In the genomic region with DNA sequence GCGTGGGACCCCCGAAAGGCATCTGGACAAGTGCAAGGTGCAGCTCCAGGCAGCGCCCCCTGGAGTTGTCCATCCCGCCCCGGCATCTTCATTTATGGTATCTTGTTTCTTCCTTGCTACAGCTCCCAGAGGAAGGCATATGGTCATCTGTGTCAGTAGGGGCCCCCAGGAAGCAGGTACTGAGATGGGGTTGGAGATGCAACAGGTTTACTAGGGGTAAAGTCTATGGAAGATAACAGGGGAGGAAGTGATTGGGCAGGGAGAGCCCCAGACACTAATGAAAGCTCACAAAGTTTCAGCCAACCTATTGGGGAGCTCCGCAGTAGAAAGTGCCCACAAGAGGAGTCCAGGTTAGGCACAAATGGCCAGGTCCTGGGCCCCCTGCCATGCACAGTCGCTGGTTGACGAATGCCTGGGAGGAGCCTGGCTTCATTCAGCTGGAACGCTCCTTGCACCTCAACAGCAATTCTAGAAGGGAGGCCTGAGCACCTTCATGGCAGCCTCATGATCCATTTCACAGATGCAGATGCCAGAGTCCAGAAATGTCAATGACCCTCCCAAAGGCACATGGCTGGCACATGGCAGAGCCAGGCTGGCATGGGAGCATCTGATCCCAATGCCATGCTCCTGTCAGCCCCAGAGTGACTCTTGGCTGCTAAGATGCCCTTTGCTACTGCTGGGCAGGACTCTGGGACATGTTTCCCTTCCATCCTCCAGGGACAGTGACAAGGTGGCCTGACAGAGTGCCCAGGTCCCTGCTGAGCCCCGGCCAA, we compare ENCODE assay signal across 29 cellular contexts.
"Had no signal": no experiment of that assay in that cellular context is flagged by ENCODE, and none has a peak within 500 bp of the region (broad histone marks: within the 10 kb centered on the region; RNA-seq: fewer than 3 reads in every experiment).

No MANE protein-coding gene starts in this region.

- H3K36me3 ChIP-seq: left lung, neural progenitor cell, pancreas, prostate gland, stomach, thyroid gland, transverse colon, upper lobe of left lung, vagina had no signal

- H3K9me3 ChIP-seq: left lung, pancreas, prostate gland, testis, thyroid gland, transverse colon, upper lobe of left lung, vagina had no signal

- H3K4me2 ChIP-seq: neural progenitor cell had no signal

- H3K27me3 ChIP-seq: neural progenitor cell, pancreas, testis, thyroid gland, upper lobe of left lung, vagina had no signal

- ATAC-seq: left colon; left lung; natural killer cell; pancreas; sciatic nerve; stimulated activated naive B cell treated with anti-CD40 and anti-IgM and Interleukin-4, amounts not matched to agents 10 μg/mL and 1 μg/mL and 100 μg/mL, for 72 hours; stimulated activated naive CD8-positive, alpha-beta T cell treated with anti-CD3 and anti-CD28 coated beads, Interleukin-15, Interleukin-2, amounts not matched to agents 100 U/mL and 50 U/mL, for 24 hours had no signal

- FAIRE-seq: islet of Langerhans, kidney, pancreas had no signal

- H3K4me1 ChIP-seq: left lung, neural progenitor cell, pancreas, prostate gland, stomach, testis, thyroid gland, transverse colon, upper lobe of left lung, vagina had no signal

- H3K4me3 ChIP-seq: left lung, lung, neural progenitor cell, pancreas, prostate gland, skin epidermis, stomach, testis, thyroid gland, transverse colon, upper lobe of left lung, vagina had no signal

- H2AFZ ChIP-seq: neural progenitor cell had no signal

- H3K9ac ChIP-seq: neural progenitor cell had no signal

- H3K27ac ChIP-seq: left lung, neural progenitor cell, pancreas, prostate gland, skin epidermis, stomach, testis, thyroid gland, transverse colon, upper lobe of left lung, vagina had no signal

- DNase-seq: hippocampal formation; immature natural killer cell; left colon; left lung; mesendoderm; naive B cell; natural killer cell; nephron progenitor cell; pancreas; retina; stimulated activated CD4-positive, alpha-beta T cell treated with anti-CD3 and anti-CD28 coated beads, Interleukin-12 subunit alpha, Interleukin-12 subunit beta, amount 100 ng/mL, for 4 hours; stimulated activated CD4-positive, alpha-beta T cell treated with anti-CD3 and anti-CD28 coated beads, Interleukin-15, amount 100 ng/mL, for 24 hours; stimulated activated CD4-positive, alpha-beta T cell treated with anti-CD3 and anti-CD28 coated beads, Interleukin-2, amount 100 ng/mL, for 24 hours; stimulated activated CD4-positive, alpha-beta T cell treated with anti-CD3 and anti-CD28 coated beads, Interleukin-4, amount 100 ng/mL, for 1 hour; stimulated activated naive B cell treated with anti-CD40 and anti-IgM and Interleukin-4, amounts not matched to agents 10 μg/mL and 1 μg/mL and 100 μg/mL, for 72 hours; stimulated activated naive CD8-positive, alpha-beta T cell treated with anti-CD3 and anti-CD28 coated beads, Interleukin-15, Interleukin-2, amounts not matched to agents 100 U/mL and 50 U/mL, for 24 hours; stomach; testis; thyroid gland; transverse colon; upper lobe of left lung had no signal
